ENCODE assay signal across 8 cellular contexts in the genomic region with DNA sequence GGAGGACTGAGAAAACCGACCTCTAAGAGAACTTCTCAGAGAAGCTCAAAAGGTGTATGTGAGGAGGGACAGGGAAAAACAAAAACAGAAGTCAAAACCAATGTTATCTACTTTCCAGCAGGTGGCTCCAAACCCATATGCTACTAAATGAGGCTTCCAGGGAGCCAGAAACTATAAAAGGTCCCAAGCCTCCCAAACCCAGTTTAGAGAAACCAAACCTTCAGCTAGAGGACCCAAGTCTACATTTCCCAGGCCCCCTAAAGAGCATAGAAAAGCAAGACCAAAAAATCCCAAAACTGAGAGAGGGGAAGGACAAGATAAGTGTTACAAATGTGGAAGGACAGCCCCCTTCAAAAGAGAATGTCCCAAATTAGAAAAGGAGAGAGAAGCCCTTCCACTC. TPM values are rescaled to one million over a fixed set of nuclear protein-coding genes. Genes with fewer than 3 reads are reported as not detected.
A peak's percentile ranks its signal among the peaks of the same experiment; 100 is the strongest.
DNase-seq lines count a peak whose midpoint lies in the region; ATAC-seq, FAIRE-seq and TF ChIP-seq lines count a peak whose summit lies in the region.

No MANE protein-coding gene starts in this region.

- no peak overlapping the region for H3K4me3 Mint-ChIP-seq in brain

- H3K27me3 Mint-ChIP-seq in brain = peaks cover 3% of the 10 kb centered on the region

- peak; percentile 79 for FAIRE-seq in islet of Langerhans (lab: Jason Lieb, UNC)

- no peaks in the 10 kb centered on the region for H3K27me3 ChIP-seq in upper lobe of right lung
- no peaks in the 10 kb centered on the region for H3K27me3 ChIP-seq in aorta (ENCODE audit: control insufficient read depth in 1 of 2, insufficient read depth in 2 of 2, low read length in 1 of 2)

- H3K27ac ChIP-seq in upper lobe of right lung (no peak overlapping the region), aorta (ENCODE audit: low read depth in 1 of 2, low read length in 2 of 2) (no peak overlapping the region)

- no peaks in the 10 kb centered on the region for H3K4me1 Mint-ChIP-seq in brain

- TF ChIP-seq CTCF in GM13976 (IDR thresholded peaks at IDR 0.05; ENCODE audit: borderline replicate concordance, control extremely low read depth, extremely low read depth, insufficient read depth, missing control alignments) = peak; percentile 38
- peak; percentile 41 to 63 for TF ChIP-seq CTCF in brain (conservative IDR thresholded peaks at IDR 0.05)
- TF ChIP-seq CTCF in upper lobe of right lung (IDR thresholded peaks at IDR 0.05) = peak; percentile 52

- DNase-seq in Ammon's horn (ENCODE audit: low spot score) = peak; percentile 74
- DNase-seq in GM13976 (ENCODE audit: low spot score) = peak; percentile 38
- DNase-seq in NCI-H1694 treated with DMSO at 0.1 percent for 48 hours (lab: John Stamatoyannopoulos, UW) = peak; percentile 56
- no peak for DNase-seq in upper lobe of right lung
- DNase-seq in aorta = no peak
- DNase-seq in NCI-H774 (lab: John Stamatoyannopoulos, UW) = no peak

- H3K36me3 ChIP-seq in upper lobe of right lung (no peaks in the 10 kb centered on the region), aorta (ENCODE audit: control insufficient read depth in 1 of 2, insufficient read depth in 2 of 2, low read length in 1 of 2) (no peaks in the 10 kb centered on the region)

- H3K27ac Mint-ChIP-seq in brain = peak overlapping the region in 1 of 5 experiments; percentile 60

- intact Hi-C loops in upper lobe of right lung (cut with DNase I) = no loop called here
- intact Hi-C loops in aorta (cut with DNase I) = no loop called here

- WGBS in aorta, 2 donors = 13 to 23% methylated on average over 1 of the region's 1 CpG

- H3K4me1 ChIP-seq in upper lobe of right lung (peaks cover 7% of the 10 kb centered on the region), aorta (ENCODE audit: control insufficient read depth in 1 of 2, insufficient read depth in 2 of 2, low read length in 2 of 2) (no peaks in the 10 kb centered on the region)

- ATAC-seq in upper lobe of right lung = peak; percentile 67
- ATAC-seq in aorta (ENCODE audit: low FRiP score) = no peak

- H3K4me3 ChIP-seq in upper lobe of right lung (no peak overlapping the region), aorta (ENCODE audit: low read length in 2 of 2) (no peak overlapping the region)

- no peaks in the 10 kb centered on the region for H3K36me3 Mint-ChIP-seq in brain

- H3K9me3 ChIP-seq in upper lobe of right lung = no peaks in the 10 kb centered on the region
- H3K9me3 ChIP-seq in aorta (ENCODE audit: control insufficient read depth, low read length) = no peaks in the 10 kb centered on the region

- in situ Hi-C loops in GM13976 (cut with MboI; ENCODE audit: low sequenced_read_pairs, unreplicated experiment) = no loop called here

- no peaks in the 10 kb centered on the region for H3K9me3 Mint-ChIP-seq in brain

RNA-seq across cellular contexts. Expression of a gene that starts 3.7 kb away (rescaled TPM):
- polyA plus RNA-seq in brain (ENCODE audit: insufficient read depth, low read depth, low replicate concordance) (7.0 TPM), aorta (1 to 10 TPM; 1.1 to 4.8 TPM)
- total RNA-seq in upper lobe of right lung (2.7 TPM), aorta (under 1 TPM in 1 of 2 donors, not detected in 1; 0.49 TPM)

RNA-seq across cellular contexts. Expression of a gene that starts 12.4 kb away (rescaled TPM):
- polyA plus RNA-seq in brain (ENCODE audit: insufficient read depth, low read depth, low replicate concordance) = 9.2 TPM
- total RNA-seq in upper lobe of right lung = 94.2 TPM
- 10 to 100 TPM; 19.4 to 83.0 TPM for total RNA-seq in aorta
- polyA plus RNA-seq in aorta = 10 to 100 TPM in 1 of 2 donors, 1 to 10 TPM in 1; 3.5 to 34.7 TPM

RNA-seq across cellular contexts. Expression of a gene that starts 26.7 kb away (rescaled TPM):
- polyA plus RNA-seq in brain (ENCODE audit: insufficient read depth, low read depth, low replicate concordance) = 7.5 TPM
- 11.5 TPM for total RNA-seq in upper lobe of right lung
- total RNA-seq in aorta = 10 to 100 TPM in 1 of 2 donors, 1 to 10 TPM in 1; 8.9 to 11.8 TPM
- 1 to 10 TPM; 7.3 to 8.9 TPM for polyA plus RNA-seq in aorta

RNA-seq across cellular contexts. Expression of a gene that starts 26.9 kb away (rescaled TPM):
- polyA plus RNA-seq in brain (ENCODE audit: insufficient read depth, low read depth, low replicate concordance) = 44.2 TPM
- total RNA-seq in upper lobe of right lung = 53.5 TPM
- total RNA-seq in aorta = 10 to 100 TPM; 58.1 to 63.4 TPM
- polyA plus RNA-seq in aorta = 10 to 100 TPM; 22.4 to 77.4 TPM

RNA-seq across cellular contexts. Expression of a gene that starts 58.2 kb away (rescaled TPM):
- 6.1 TPM for polyA plus RNA-seq in brain (ENCODE audit: insufficient read depth, low read depth, low replicate concordance)
- total RNA-seq in upper lobe of right lung = 7.7 TPM
- 1 to 10 TPM; 4.9 to 5.0 TPM for total RNA-seq in aorta
- polyA plus RNA-seq in aorta = 1 to 10 TPM; 3.0 to 4.2 TPM

Comparison
In these comparisons a context has a peak if more than half of its experiments do, and no peak if none do; other contexts are left out.
1. DNase-seq: peak in Ammon's horn (single experiment), GM13976 (single experiment) and NCI-H1694 treated with DMSO at 0.1 percent for 48 hours (single experiment); none in upper lobe of right lung (single experiment), aorta (0 of 2) and NCI-H774 (single experiment).
2. Peak in every context shown above with its lines, with median percentiles within 50 percentile points of each other: CTCF ChIP-seq.